In genomic region chr9:15374825-15375224, GRCh38 we compare ENCODE assay signal across 22 cellular contexts.
"Had no signal": no experiment of that assay in that cellular context is flagged by ENCODE, and none has a peak within 500 bp of the region (broad histone marks: within the 10 kb centered on the region; RNA-seq: fewer than 3 reads in every experiment).

No MANE protein-coding gene starts in this region.

- H3K27ac ChIP-seq: foreskin keratinocyte, ovary, prostate gland, spleen, upper lobe of left lung, WERI-Rb-1 had no signal

- H3K4me3 ChIP-seq: lung, ovary, prostate gland, spleen, thoracic aorta, upper lobe of left lung had no signal

- H3K4me1 ChIP-seq: foreskin keratinocyte, prostate gland, spleen, upper lobe of left lung had no signal

- H3K27me3 Mint-ChIP-seq: brain; dendritic cell treated with granulocyte-macrophage colony-stimulating factor and Interleukin-4, amounts not matched to agents 40 ng/mL and 50 ng/mL, for 4 days had no signal

- H3K9me3 ChIP-seq: ovary, prostate gland, thoracic aorta, upper lobe of left lung had no signal

- H3K27ac Mint-ChIP-seq: activated naive CD4-positive, alpha-beta T cell treated with anti-CD3 and anti-CD28 coated beads, Interleukin-2, amount 50 U/mL, for 72 hours; dendritic cell treated with granulocyte-macrophage colony-stimulating factor and Interleukin-4, amounts not matched to agents 40 ng/mL and 50 ng/mL, for 4 days; natural killer cell had no signal

- H3K27me3 ChIP-seq: ovary, spleen, upper lobe of left lung had no signal

- H3K36me3 ChIP-seq: ovary, prostate gland, spleen, thoracic aorta, upper lobe of left lung, WERI-Rb-1 had no signal

- H3K36me3 Mint-ChIP-seq: brain, mesothelial cell of epicardium, natural killer cell had no signal

- H3K9me3 Mint-ChIP-seq: activated naive CD4-positive, alpha-beta T cell treated with anti-CD3 and anti-CD28 coated beads, Interleukin-2, amount 50 U/mL, for 72 hours; natural killer cell had no signal

- ATAC-seq: activated naive CD4-positive, alpha-beta T cell treated with anti-CD3 and anti-CD28 coated beads, Interleukin-2, amount 50 U/mL, for 72 hours; foreskin keratinocyte; left lobe of liver; natural killer cell had no signal

- H3K4me3 Mint-ChIP-seq: brain; dendritic cell treated with granulocyte-macrophage colony-stimulating factor and Interleukin-4, amounts not matched to agents 40 ng/mL and 50 ng/mL, for 4 days; mesothelial cell of epicardium; natural killer cell had no signal

- DNase-seq: activated CD4-positive, alpha-beta T cell treated with anti-CD3 and anti-CD28 coated beads for 1 hour; activated CD4-positive, alpha-beta T cell treated with anti-CD3 and anti-CD28 coated beads, Interleukin-2, amount 50 U/mL, for 1 hour; activated T-cell treated with anti-CD3 and anti-CD28 coated beads, Interleukin-2, amount 50 U/mL, for 1 hour; aorta; effector CD8-positive, alpha-beta T cell; foreskin keratinocyte; kidney; natural killer cell; ovary; spleen; stimulated activated CD4-positive, alpha-beta T cell treated with anti-CD3 and anti-CD28 coated beads, Interleukin-4, amount 100 ng/mL, for 1 hour; stimulated activated naive CD4-positive, alpha-beta T cell; upper lobe of left lung; WERI-Rb-1 had no signal
